ENCODE assay signal across 8 cellular contexts in the genomic region with DNA sequence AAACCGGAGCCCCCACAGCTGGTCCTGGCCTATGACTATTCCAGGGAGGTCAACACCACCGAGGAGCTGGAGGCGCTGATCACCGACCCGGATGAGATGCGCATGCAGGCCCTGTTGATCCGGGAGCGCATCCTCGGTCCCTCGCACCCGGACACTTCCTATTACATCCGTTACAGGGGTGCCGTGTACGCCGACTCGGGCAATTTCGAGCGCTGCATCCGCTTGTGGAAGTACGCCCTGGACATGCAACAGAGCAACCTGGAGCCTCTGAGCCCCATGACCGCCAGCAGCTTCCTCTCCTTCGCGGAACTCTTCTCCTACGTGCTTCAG. TPM values are rescaled to one million over a fixed set of nuclear protein-coding genes. Genes with fewer than 3 reads are reported as not detected.
DNase-seq lines count a peak whose midpoint lies in the region; ATAC-seq, FAIRE-seq and TF ChIP-seq lines count a peak whose summit lies in the region.
"Not testable (repeated sequence)": the region's sequence is repeated elsewhere in the genome, so short reads cannot be mapped to it uniquely, and the experiment has no call there.

No MANE protein-coding gene starts in this region.

- H3K9me3 ChIP-seq in CD4-positive, alpha-beta T cell (ENCODE audit: control insufficient read depth, low read length); T-helper 17 cell (ENCODE audit: control insufficient read depth, low read length, poor library complexity, severe bottlenecking); HepG2 (ENCODE audit: low read length); osteoblast (ENCODE audit: low read depth, low read length); thoracic aorta: not testable (repeated sequence)

- H3K9ac ChIP-seq in HepG2 (ENCODE audit: insufficient read depth, low read depth, low read length) = peak overlapping the region; percentile 95

- TF ChIP-seq CTCF in CD4-positive, alpha-beta T cell (IDR thresholded peaks at IDR 0.05); epithelial cell of proximal tubule (conservative IDR thresholded peaks at IDR 0.05; ENCODE audit: low read depth, low read length); HepG2 (CRISPR knock-in tag; IDR thresholded peaks at IDR 0.05); osteoblast (IDR thresholded peaks at IDR 0.05; ENCODE audit: extremely low read depth, low read depth, low read length); thoracic aorta (IDR thresholded peaks at IDR 0.05): not testable (repeated sequence)

- peaks cover 52% of the 10 kb centered on the region for H3K4me1 ChIP-seq in HepG2 (ENCODE audit: insufficient read depth, low read length)
- peaks cover 15% of the 10 kb centered on the region for H3K4me1 ChIP-seq in osteoblast (ENCODE audit: insufficient read depth, low read length)
- H3K4me1 ChIP-seq in thoracic aorta (ENCODE audit: control insufficient read depth in 1 of 2, low read depth in 2 of 2) = peaks cover 18 to 39% of the 10 kb centered on the region in 2 donors

- not testable (repeated sequence) for H3K27me3 ChIP-seq in CD4-positive, alpha-beta T cell (ENCODE audit: control insufficient read depth, insufficient read depth, low read length); HepG2 (ENCODE audit: control insufficient read depth in 1 of 2, insufficient read depth in 2 of 2, low read length in 2 of 2); osteoblast (ENCODE audit: insufficient read depth, low read length); thoracic aorta (replicated peaks; ENCODE audit: insufficient read depth)

- not testable (repeated sequence) for DNase-seq in CD4-positive, alpha-beta T cell; Jurkat, Clone E6-1 (ENCODE audit: low read depth, low spot score); T-helper 17 cell; activated naive CD8-positive, alpha-beta T cell treated with anti-CD3 and anti-CD28 coated beads, Interleukin-2, amount 50 U/mL, for 24 hours; epithelial cell of proximal tubule (ENCODE audit: low read depth); HepG2 (ENCODE audit: low spot score); osteoblast (ENCODE audit: insufficient read length, low spot score, missing footprints); thoracic aorta (ENCODE audit: low spot score)

- POLR2A ChIA-PET in CD4-positive, alpha-beta T cell (lab: Charles Lee) = not testable (repeated sequence)
- POLR2A ChIA-PET in HepG2 (lab: Yijun Ruan, JAX) = interaction anchor here (0.9 kb wide), 1 partner anchor 52 kb away, joined by 3 read pairs; no protein-coding TSS in a partner anchor

- not testable (repeated sequence) for BruUV-seq in HepG2 (replicated peaks; lab: Mats Ljungman, UMichigan)

- TF ChIP-seq EP300 in HepG2 (IDR thresholded peaks at IDR 0.05; ENCODE audit: low read depth in 2 of 2, low read length in 2 of 2); HepG2 (CRISPR knock-in tag; IDR thresholded peaks at IDR 0.05; ENCODE audit: borderline replicate concordance): not testable (repeated sequence)

- peaks cover 31% of the 10 kb centered on the region for H3K4me1 Mint-ChIP-seq in CD4-positive, alpha-beta T cell (ENCODE audit: low read depth)
- H3K4me1 Mint-ChIP-seq in T-helper 17 cell = peaks cover 18% of the 10 kb centered on the region
- peaks cover 45% of the 10 kb centered on the region for H3K4me1 Mint-ChIP-seq in activated naive CD8-positive, alpha-beta T cell treated with anti-CD3 and anti-CD28 coated beads, Interleukin-2, amount 50 U/mL, for 24 hours

- H3K4me3 ChIP-seq in Jurkat, Clone E6-1 (ENCODE audit: low read length) = peak overlapping the region; percentile 73
- H3K4me3 ChIP-seq in epithelial cell of proximal tubule (ENCODE audit: low read depth, low read length) (peak overlapping the region; percentile 76), HepG2 (replicated peaks in 1 of 3; ENCODE audit: insufficient read depth in 1 of 3, low read depth in 2 of 3, low read length in 3 of 3) (peak overlapping the region; percentile 67 to 94 (median 83)), osteoblast (ENCODE audit: insufficient read depth, low read length) (peak overlapping the region; percentile 94), thoracic aorta (peak overlapping the region; percentile 99)

- H2AFZ ChIP-seq in HepG2 (ENCODE audit: low read length); osteoblast (ENCODE audit: low read length): not testable (repeated sequence)

- H3K79me2 ChIP-seq in HepG2 (ENCODE audit: insufficient read depth, low read length) (peaks cover 41% of the 10 kb centered on the region), osteoblast (ENCODE audit: insufficient read depth, low read length) (peaks cover 52% of the 10 kb centered on the region)

- H3K36me3 ChIP-seq in HepG2 (replicated peaks in 1 of 2; ENCODE audit: control insufficient read depth in 1 of 2, insufficient read depth in 2 of 2, low read length in 2 of 2) = peaks cover 1 to 19% of the 10 kb centered on the region in 2 experiments; a peak in 3 of 5 replicates
- H3K36me3 ChIP-seq in osteoblast (ENCODE audit: insufficient read depth, low read length) = peaks cover 32% of the 10 kb centered on the region
- peaks cover 20% of the 10 kb centered on the region for H3K36me3 ChIP-seq in thoracic aorta

- not testable (repeated sequence) for FAIRE-seq in HepG2 (lab: Jason Lieb, UNC)

- H3K27ac Mint-ChIP-seq in CD4-positive, alpha-beta T cell = peak overlapping the region; percentile 62
- not testable (repeated sequence) for H3K27ac Mint-ChIP-seq in T-helper 17 cell
- peak overlapping the region; percentile 88 for H3K27ac Mint-ChIP-seq in activated naive CD8-positive, alpha-beta T cell treated with anti-CD3 and anti-CD28 coated beads, Interleukin-2, amount 50 U/mL, for 24 hours

- H3K27ac ChIP-seq in CD4-positive, alpha-beta T cell (ENCODE audit: low read depth, low read length); HepG2 (ENCODE audit: extremely low read length, insufficient read depth, low read length); osteoblast (ENCODE audit: low read depth, low read length); thoracic aorta: not testable (repeated sequence)

- not testable (repeated sequence) for TF ChIP-seq RAD21 in HepG2 (CRISPR knock-in tag; IDR thresholded peaks at IDR 0.05)

- H4K20me1 ChIP-seq in HepG2 (ENCODE audit: insufficient read depth, low read length) = not testable (repeated sequence)
- H4K20me1 ChIP-seq in osteoblast (ENCODE audit: insufficient read depth, low read length) = peaks cover 12% of the 10 kb centered on the region

- peak overlapping the region; percentile 73 for H3K4me3 Mint-ChIP-seq in CD4-positive, alpha-beta T cell
- H3K4me3 Mint-ChIP-seq in T-helper 17 cell = peak overlapping the region; percentile 85
- H3K4me3 Mint-ChIP-seq in activated naive CD8-positive, alpha-beta T cell treated with anti-CD3 and anti-CD28 coated beads, Interleukin-2, amount 50 U/mL, for 24 hours = peak overlapping the region; percentile 86

- TF ChIP-seq POLR2A in HepG2 (IDR thresholded peaks at IDR 0.05; ENCODE audit: insufficient read depth in 1 of 2, low read depth in 2 of 2, low read length in 2 of 2) = not testable (repeated sequence)

- H3K4me2 ChIP-seq in HepG2 (ENCODE audit: low read depth, low read length) = peak overlapping the region; percentile 84
- H3K4me2 ChIP-seq in osteoblast (ENCODE audit: insufficient read depth, low read length) = peak overlapping the region; percentile 90

- WGBS in HepG2 (ENCODE audit: low lambda C conversion rate) = 86% methylated on average over 22 of the region's 24 CpGs

- H3K9me3 Mint-ChIP-seq in CD4-positive, alpha-beta T cell; activated naive CD8-positive, alpha-beta T cell treated with anti-CD3 and anti-CD28 coated beads, Interleukin-2, amount 50 U/mL, for 24 hours: not testable (repeated sequence)

- H3K27me3 Mint-ChIP-seq in CD4-positive, alpha-beta T cell; T-helper 17 cell; activated naive CD8-positive, alpha-beta T cell treated with anti-CD3 and anti-CD28 coated beads, Interleukin-2, amount 50 U/mL, for 24 hours: not testable (repeated sequence)

- peaks cover 39% of the 10 kb centered on the region for H3K36me3 Mint-ChIP-seq in CD4-positive, alpha-beta T cell (ENCODE audit: low read depth)
- H3K36me3 Mint-ChIP-seq in T-helper 17 cell (ENCODE audit: low read depth) = not testable (repeated sequence)
- H3K36me3 Mint-ChIP-seq in activated naive CD8-positive, alpha-beta T cell treated with anti-CD3 and anti-CD28 coated beads, Interleukin-2, amount 50 U/mL, for 24 hours (ENCODE audit: low read depth) = peaks cover 34% of the 10 kb centered on the region

- CTCF ChIA-PET in CD4-positive, alpha-beta T cell (lab: Charles Lee) = interaction anchor here (1.0 kb wide), 1 partner anchor 17 kb away, joined by 3 read pairs; no protein-coding TSS in a partner anchor
- CTCF ChIA-PET in HepG2 (lab: Yijun Ruan, JAX; ENCODE audit: low intra/inter-chr PET ratio, low total read pairs) = not testable (repeated sequence)

- in situ Hi-C loops in HepG2 (cut with HindIII; ENCODE audit: extremely low pct_ligation_motif_present, low pct_unique_long_range_greater_than_20kb) = loop anchor here (5.0 kb wide), 1 partner anchor 61 kb away; no protein-coding TSS in a partner anchor

- intact Hi-C loops in CD4-positive, alpha-beta T cell (cut with DNase I, micrococcal nuclease) = loop anchor here in 1 of 2 experiments (10.0 kb wide), 3 partner anchors 318 to 892 kb away; partner anchors contain the start of genes CHAF1A, HDGFL2, HSD11B1L and MICOS13
- intact Hi-C loops in HepG2 (cut with micrococcal nuclease; ENCODE audit: unreplicated experiment) = not testable (repeated sequence)

- ATAC-seq in CD4-positive, alpha-beta T cell (ENCODE audit: poor library complexity); T-helper 17 cell; activated naive CD8-positive, alpha-beta T cell treated with anti-CD3 and anti-CD28 coated beads, Interleukin-2, amount 50 U/mL, for 24 hours; HepG2; thoracic aorta (ENCODE audit: insufficient number of reproducible peaks, low FRiP score, low read depth): not testable (repeated sequence)

RNA-seq across cellular contexts. Expression of gene FEM1A, which starts 1.3 kb away (rescaled TPM):
- 10 to 100 TPM; 11.8 to 12.1 TPM for total RNA-seq in CD4-positive, alpha-beta T cell
- polyA plus RNA-seq in Jurkat, Clone E6-1 (2012; ENCODE audit: insufficient read depth, insufficient read length) = 0.86 TPM
- total RNA-seq in T-helper 17 cell (10 to 100 TPM in 1 of 2 donors, 1 to 10 TPM in 1; 9.9 to 13.4 TPM), epithelial cell of proximal tubule (10.4 and 16.3 TPM in 2 replicates), HepG2 (2016; rRNA removed; fragmentation: Illumina TruSeq; extraction: Trizol) (10.8 and 11.6 TPM in 2 replicates), osteoblast (10.3 and 12.7 TPM in 2 replicates), thoracic aorta (10 to 100 TPM; 15.7 to 17.1 TPM)
- 1.9 and 2.0 TPM in 2 replicates for total RNA-seq in HepG2 (2016; cell fraction: cytosol; rRNA removed; fragmentation: Illumina TruSeq; extraction: Trizol; ENCODE audit: low read depth)
- 10.8 and 11.2 TPM in 2 replicates for total RNA-seq in HepG2 (2016; cell fraction: insoluble cytoplasmic fraction; rRNA removed; fragmentation: Illumina TruSeq; extraction: Trizol)
- total RNA-seq in HepG2 (2016; cell fraction: membrane; rRNA removed; fragmentation: Illumina TruSeq; extraction: Trizol) = 8.3 and 9.0 TPM in 2 replicates
- 6.7 and 7.8 TPM in 2 replicates for total RNA-seq in HepG2 (2016; cell fraction: nucleus; rRNA removed; fragmentation: Illumina TruSeq; extraction: Trizol)
- polyA plus RNA-seq in HepG2 (2011; rRNA removed) = 3.2 and 4.2 TPM in 2 replicates
- 3.1 and 4.4 TPM in 2 replicates for polyA plus RNA-seq in HepG2 (2011; cell fraction: cytosol; rRNA removed)
- 3.3 and 4.8 TPM in 2 replicates for polyA plus RNA-seq in HepG2 (2011; cell fraction: nucleus; rRNA removed)
- polyA plus RNA-seq in HepG2 (2012) = 0.23 and 0.29 TPM in 2 replicates
- 0.88 and 1.0 TPM in 2 replicates for polyA plus RNA-seq in HepG2 (2016; cell fraction: cytosol; fragmentation: Illumina TruSeq; extraction: Trizol; ENCODE audit: low read depth)
- polyA plus RNA-seq in HepG2 (2016; cell fraction: insoluble cytoplasmic fraction; fragmentation: Illumina TruSeq; extraction: Trizol; ENCODE audit: low read depth) = 8.3 and 9.1 TPM in 2 replicates
- polyA plus RNA-seq in HepG2 (2016; cell fraction: membrane; fragmentation: Illumina TruSeq; extraction: Trizol; ENCODE audit: low read depth) = 4.1 and 4.3 TPM in 2 replicates
- polyA plus RNA-seq in HepG2 (2016; cell fraction: nucleus; fragmentation: Illumina TruSeq; extraction: Trizol; ENCODE audit: insufficient read depth, low read depth) = 6.8 TPM in 2 replicates
- 16.5 and 16.7 TPM in 2 replicates for polyA minus RNA-seq in HepG2 (2011; rRNA and poly(A)+ RNA removed; ENCODE audit: low replicate concordance)
- polyA minus RNA-seq in HepG2 (2011; cell fraction: cytosol; rRNA and poly(A)+ RNA removed) = 4.8 and 5.5 TPM in 2 replicates
- polyA minus RNA-seq in HepG2 (2011; cell fraction: nucleus; rRNA and poly(A)+ RNA removed) = 6.6 and 7.5 TPM in 2 replicates

RNA-seq across cellular contexts. Expression of gene TICAM1, which starts 38.7 kb away (rescaled TPM):
- 10 to 100 TPM; 14.7 to 15.0 TPM for total RNA-seq in CD4-positive, alpha-beta T cell
- polyA plus RNA-seq in Jurkat, Clone E6-1 (2012; ENCODE audit: insufficient read depth, insufficient read length) = 10.2 TPM
- total RNA-seq in T-helper 17 cell (10 to 100 TPM; 23.4 to 29.1 TPM), epithelial cell of proximal tubule (6.0 and 7.4 TPM in 2 replicates), HepG2 (2016; rRNA removed; fragmentation: Illumina TruSeq; extraction: Trizol) (0.95 and 1.3 TPM in 2 replicates), osteoblast (2.7 and 3.3 TPM in 2 replicates), thoracic aorta (10 to 100 TPM; 10.0 to 14.0 TPM)
- 0.30 and 0.44 TPM in 2 replicates for total RNA-seq in HepG2 (2016; cell fraction: cytosol; rRNA removed; fragmentation: Illumina TruSeq; extraction: Trizol; ENCODE audit: low read depth)
- 1.0 and 1.3 TPM in 2 replicates for total RNA-seq in HepG2 (2016; cell fraction: insoluble cytoplasmic fraction; rRNA removed; fragmentation: Illumina TruSeq; extraction: Trizol)
- total RNA-seq in HepG2 (2016; cell fraction: membrane; rRNA removed; fragmentation: Illumina TruSeq; extraction: Trizol) = 1.2 and 1.4 TPM in 2 replicates
- 0.47 and 1.1 TPM in 2 replicates for total RNA-seq in HepG2 (2016; cell fraction: nucleus; rRNA removed; fragmentation: Illumina TruSeq; extraction: Trizol)
- polyA plus RNA-seq in HepG2 (2011; rRNA removed) = 0.33 and 0.61 TPM in 2 replicates
- 0.45 and 0.47 TPM in 2 replicates for polyA plus RNA-seq in HepG2 (2011; cell fraction: cytosol; rRNA removed)
- polyA plus RNA-seq in HepG2 (2011; cell fraction: nucleus; rRNA removed) = 1.7 and 2.4 TPM in 2 replicates
- polyA plus RNA-seq in HepG2 (2012) = 2.7 and 4.4 TPM in 2 replicates
- 0.70 and 0.91 TPM in 2 replicates for polyA plus RNA-seq in HepG2 (2016; cell fraction: cytosol; fragmentation: Illumina TruSeq; extraction: Trizol; ENCODE audit: low read depth)
- 3.0 and 3.7 TPM in 2 replicates for polyA plus RNA-seq in HepG2 (2016; cell fraction: insoluble cytoplasmic fraction; fragmentation: Illumina TruSeq; extraction: Trizol; ENCODE audit: low read depth)
- polyA plus RNA-seq in HepG2 (2016; cell fraction: membrane; fragmentation: Illumina TruSeq; extraction: Trizol; ENCODE audit: low read depth) = 1.5 and 1.9 TPM in 2 replicates
- 4.0 and 4.6 TPM in 2 replicates for polyA plus RNA-seq in HepG2 (2016; cell fraction: nucleus; fragmentation: Illumina TruSeq; extraction: Trizol; ENCODE audit: insufficient read depth, low read depth)
- polyA minus RNA-seq in HepG2 (2011; rRNA and poly(A)+ RNA removed; ENCODE audit: low replicate concordance) = 0.70 and 1.7 TPM in 2 replicates
- polyA minus RNA-seq in HepG2 (2011; cell fraction: cytosol; rRNA and poly(A)+ RNA removed) = 1.4 and 1.6 TPM in 2 replicates
- polyA minus RNA-seq in HepG2 (2011; cell fraction: nucleus; rRNA and poly(A)+ RNA removed) = 0.50 and 0.52 TPM in 2 replicates
